ENCODE assay signal across 8 cellular contexts in the genomic region with DNA sequence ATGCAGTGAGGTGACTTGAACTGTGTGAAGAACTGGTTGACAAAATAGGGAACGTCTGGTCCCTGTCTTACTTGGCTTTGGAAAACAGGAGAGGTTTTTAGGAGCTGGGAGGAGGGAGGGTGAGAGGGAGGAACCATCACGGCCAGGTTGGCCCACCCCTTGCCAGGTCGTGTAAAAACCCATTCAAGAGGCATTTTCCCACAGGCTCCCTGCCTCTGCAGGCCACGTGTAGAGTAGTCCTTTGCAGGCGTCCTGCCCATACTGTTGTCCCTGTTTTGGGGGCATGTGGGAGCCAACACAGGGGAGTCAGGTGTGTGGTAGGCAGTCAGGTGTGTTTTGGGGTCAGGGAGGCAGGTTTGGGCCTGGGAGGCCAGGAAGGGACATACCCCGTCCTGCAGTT.
A peak's percentile ranks its signal among the peaks of the same experiment; 100 is the strongest.
DNase-seq lines count a peak whose midpoint lies in the region; ATAC-seq and TF ChIP-seq lines count a peak whose summit lies in the region.

No MANE protein-coding gene starts in this region.

- H3K36me3 Mint-ChIP-seq in CD8-positive, alpha-beta T cell: no peaks in the 10 kb centered on the region
- no peaks in the 10 kb centered on the region for H3K36me3 Mint-ChIP-seq in osteocyte (ENCODE audit: unreplicated experiment)

- POLR2A ChIA-PET in CD8-positive, alpha-beta T cell (lab: Charles Lee): no interaction called here
- POLR2A ChIA-PET in RWPE1 (lab: Yijun Ruan, JAX; ENCODE audit: low non-redundant PET): interaction anchor here (0.6 to 1.5 kb wide), 3 partner anchors 20 to 345 kb away, joined by 3 to 5 read pairs (median 3); no protein-coding TSS in a partner anchor

- H3K27me3 Mint-ChIP-seq in CD8-positive, alpha-beta T cell (ENCODE audit: low read depth): peaks cover 9% of the 10 kb centered on the region
- H3K27me3 Mint-ChIP-seq in osteocyte (ENCODE audit: unreplicated experiment): no peaks in the 10 kb centered on the region

- no peak for TF ChIP-seq CTCF in CD8-positive, alpha-beta T cell (IDR thresholded peaks at IDR 0.05)
- TF ChIP-seq CTCF in RWPE1 (conservative IDR thresholded peaks at IDR 0.05; ENCODE audit: low read depth): no peak
- TF ChIP-seq CTCF in fibroblast of lung (conservative IDR thresholded peaks at IDR 0.05 in 1 of 2, IDR thresholded peaks at IDR 0.05 in 1 of 2; ENCODE audit: low read depth in 1 of 2, low read length in 2 of 2): no peak
- no peak for TF ChIP-seq CTCF in osteocyte (IDR thresholded peaks at IDR 0.05)

- peak overlapping the region; percentile 96 for H3K4me2 ChIP-seq in fibroblast of lung (ENCODE audit: extremely low read depth, insufficient read depth, low read length)

- H3K9me3 ChIP-seq in CD8-positive, alpha-beta T cell (ENCODE audit: low read length): no peaks in the 10 kb centered on the region
- no peaks in the 10 kb centered on the region for H3K9me3 ChIP-seq in fibroblast of lung (ENCODE audit: control insufficient read depth, insufficient read depth, low read depth, low read length)

- H4K20me1 ChIP-seq in fibroblast of lung (ENCODE audit: control insufficient read depth, extremely low read depth, insufficient read depth, low read length): no peaks in the 10 kb centered on the region

- H3K27ac Mint-ChIP-seq in CD8-positive, alpha-beta T cell: no peak overlapping the region
- H3K27ac Mint-ChIP-seq in osteocyte (ENCODE audit: unreplicated experiment): peak overlapping the region; percentile 86

- intact Hi-C loops in CD8-positive, alpha-beta T cell (cut with DNase I, micrococcal nuclease): no loop called here

- H3K4me3 Mint-ChIP-seq in CD8-positive, alpha-beta T cell: peak overlapping the region; percentile 54
- H3K4me3 Mint-ChIP-seq in osteocyte (ENCODE audit: unreplicated experiment): peak overlapping the region; percentile 71

- H3K4me1 ChIP-seq in CD8-positive, alpha-beta T cell (ENCODE audit: insufficient read depth, low read length): peaks cover 6% of the 10 kb centered on the region
- peaks cover 11% of the 10 kb centered on the region for H3K4me1 ChIP-seq in fibroblast of lung (ENCODE audit: control insufficient read depth, extremely low read depth, insufficient read depth, low read length)

- H3K27me3 ChIP-seq in CD8-positive, alpha-beta T cell (ENCODE audit: insufficient read depth, low read length): no peaks in the 10 kb centered on the region
- no peaks in the 10 kb centered on the region for H3K27me3 ChIP-seq in fibroblast of lung (ENCODE audit: control insufficient read depth, insufficient read depth, low read length)

- H3K4me3 ChIP-seq in CD8-positive, alpha-beta T cell (ENCODE audit: low read depth, low read length): no peak overlapping the region
- H3K4me3 ChIP-seq in fibroblast of lung (replicated peaks in 1 of 4; ENCODE audit: control extremely low read depth in 1 of 4, insufficient read depth in 1 of 4, low read depth in 3 of 4, low read length in 4 of 4): peak overlapping the region; percentile 80 to 92 (median 82)

- no peak overlapping the region for H3K27ac ChIP-seq in CD8-positive, alpha-beta T cell (ENCODE audit: low read depth, low read length)
- H3K27ac ChIP-seq in RWPE1: peak overlapping the region; percentile 84
- H3K27ac ChIP-seq in fibroblast of lung (ENCODE audit: insufficient read depth, low read length): peak overlapping the region; percentile 91

- no peak for ATAC-seq in CD8-positive, alpha-beta T cell
- ATAC-seq in GM21381 (IDR thresholded peaks at IDR 0.05; ENCODE audit: unreplicated experiment) (no peak), HG03139 (IDR thresholded peaks at IDR 0.05; ENCODE audit: unreplicated experiment) (no peak)

- no peaks in the 10 kb centered on the region for H3K36me3 ChIP-seq in CD8-positive, alpha-beta T cell (ENCODE audit: insufficient read depth, low read length)
- H3K36me3 ChIP-seq in fibroblast of lung (ENCODE audit: control insufficient read depth, insufficient read depth, low read length): no peaks in the 10 kb centered on the region

- H3K9me3 Mint-ChIP-seq in CD8-positive, alpha-beta T cell: no peaks in the 10 kb centered on the region
- H3K9me3 Mint-ChIP-seq in osteocyte (ENCODE audit: unreplicated experiment): no peaks in the 10 kb centered on the region

- peaks cover 7% of the 10 kb centered on the region for H3K4me1 Mint-ChIP-seq in CD8-positive, alpha-beta T cell (ENCODE audit: low read depth)
- H3K4me1 Mint-ChIP-seq in osteocyte (ENCODE audit: unreplicated experiment): peaks cover 51% of the 10 kb centered on the region

- CTCF ChIA-PET in CD8-positive, alpha-beta T cell (lab: Charles Lee): interaction anchor here (0.7 to 1.1 kb wide), 2 partner anchors 26 to 282 kb away, joined by 3 to 4 read pairs; no protein-coding TSS in a partner anchor
- CTCF ChIA-PET in RWPE1 (lab: Yijun Ruan, JAX): interaction anchor here (0.6 to 6.2 kb wide), 6 partner anchors 9 to 368 kb away, joined by 3 to 85 read pairs (median 4); no protein-coding TSS in a partner anchor

- no peak for DNase-seq in CD8-positive, alpha-beta T cell
- peak; percentile 58 for DNase-seq in RWPE1 (ENCODE audit: low spot score)
- DNase-seq in fibroblast of lung (ENCODE audit: low read depth in 2 of 2): peak in 1 of 2 donors; percentile 49
- DNase-seq in osteocyte (ENCODE audit: extremely low spot score, unreplicated experiment): no peak
- no peak for DNase-seq in NCI-H2227 (lab: John Stamatoyannopoulos, UW; ENCODE audit: unreplicated experiment)
- no peak for DNase-seq in iPS-NIHi11 (ENCODE audit: low spot score)

- no peak overlapping the region for H2AFZ ChIP-seq in fibroblast of lung (ENCODE audit: low read length)

- H3K79me2 ChIP-seq in fibroblast of lung (ENCODE audit: control insufficient read depth, insufficient read depth, low read length): peaks cover 66% of the 10 kb centered on the region

- H3K9ac ChIP-seq in fibroblast of lung (ENCODE audit: insufficient read depth, low read length): peak overlapping the region; percentile 87
